Comparison of ENCODE assay signal across 2 cellular contexts in the genomic region with DNA sequence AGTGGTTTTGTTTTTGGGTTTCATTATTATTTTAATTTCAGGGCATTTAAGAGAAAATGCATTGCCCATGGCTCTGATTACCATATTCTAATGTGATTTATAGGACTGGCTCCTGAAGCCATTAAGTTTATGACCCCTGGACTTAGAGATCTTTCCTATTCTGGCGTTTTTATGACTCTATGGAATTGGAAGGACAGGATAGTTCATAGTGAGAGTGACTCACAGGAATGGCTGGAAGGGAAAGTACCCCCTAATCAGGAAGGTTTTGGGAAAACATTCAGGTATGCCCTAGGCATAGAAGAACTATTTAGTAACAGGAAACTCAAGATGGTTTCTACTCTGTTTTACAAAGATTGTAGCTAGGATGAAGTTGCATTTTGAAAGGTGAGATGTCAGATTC.
TF ChIP-seq lines count a peak whose summit lies in the region.

No MANE protein-coding gene starts in this region.

TF ChIP-seq in SK-N-SH, 30 proteins besides CTCF, POLR2A, EP300 and RAD21:
- TF ChIP-seq JUND (IDR thresholded peaks at IDR 0.05) (0 out of 2 replicates have a peak, but pooled peaks have one; percentile 29), FOSL2 (IDR thresholded peaks at IDR 0.05; ENCODE audit: borderline replicate concordance, low read depth) (0 out of 2 replicates have a peak, but pooled peaks have one; percentile 18), ELF1 (IDR thresholded peaks at IDR 0.05) (no peak), POLR2AphosphoS5 (IDR thresholded peaks at IDR 0.05; ENCODE audit: low read depth, low read length) (no peak)
- TF ChIP-seq, protein P1, sequence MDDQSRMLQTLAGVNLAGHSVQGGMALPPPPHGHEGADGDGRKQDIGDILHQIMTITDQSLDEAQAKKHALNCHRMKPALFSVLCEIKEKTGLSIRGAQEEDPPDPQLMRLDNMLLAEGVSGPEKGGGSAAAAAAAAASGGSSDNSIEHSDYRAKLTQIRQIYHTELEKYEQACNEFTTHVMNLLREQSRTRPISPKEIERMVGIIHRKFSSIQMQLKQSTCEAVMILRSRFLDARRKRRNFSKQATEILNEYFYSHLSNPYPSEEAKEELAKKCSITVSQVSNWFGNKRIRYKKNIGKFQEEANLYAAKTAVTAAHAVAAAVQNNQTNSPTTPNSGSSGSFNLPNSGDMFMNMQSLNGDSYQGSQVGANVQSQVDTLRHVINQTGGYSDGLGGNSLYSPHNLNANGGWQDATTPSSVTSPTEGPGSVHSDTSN (IDR thresholded peaks at IDR 0.05), result peak; percentile 10; the same call in 1 of the 2 replicates

TF ChIP-seq in SK-N-SH treated with all-trans-retinoic acid at 6 μM for 48 hours, 23 proteins besides CTCF, POLR2A, EP300 and RAD21:
- TF ChIP-seq ESRRG (CRISPR knock-in tag; IDR thresholded peaks at IDR 0.05), result no peak
- TF ChIP-seq ZNF565 (CRISPR knock-in tag; conservative IDR thresholded peaks at IDR 0.05; ENCODE audit: low read depth), result no peak
- TF ChIP-seq, protein P2, sequence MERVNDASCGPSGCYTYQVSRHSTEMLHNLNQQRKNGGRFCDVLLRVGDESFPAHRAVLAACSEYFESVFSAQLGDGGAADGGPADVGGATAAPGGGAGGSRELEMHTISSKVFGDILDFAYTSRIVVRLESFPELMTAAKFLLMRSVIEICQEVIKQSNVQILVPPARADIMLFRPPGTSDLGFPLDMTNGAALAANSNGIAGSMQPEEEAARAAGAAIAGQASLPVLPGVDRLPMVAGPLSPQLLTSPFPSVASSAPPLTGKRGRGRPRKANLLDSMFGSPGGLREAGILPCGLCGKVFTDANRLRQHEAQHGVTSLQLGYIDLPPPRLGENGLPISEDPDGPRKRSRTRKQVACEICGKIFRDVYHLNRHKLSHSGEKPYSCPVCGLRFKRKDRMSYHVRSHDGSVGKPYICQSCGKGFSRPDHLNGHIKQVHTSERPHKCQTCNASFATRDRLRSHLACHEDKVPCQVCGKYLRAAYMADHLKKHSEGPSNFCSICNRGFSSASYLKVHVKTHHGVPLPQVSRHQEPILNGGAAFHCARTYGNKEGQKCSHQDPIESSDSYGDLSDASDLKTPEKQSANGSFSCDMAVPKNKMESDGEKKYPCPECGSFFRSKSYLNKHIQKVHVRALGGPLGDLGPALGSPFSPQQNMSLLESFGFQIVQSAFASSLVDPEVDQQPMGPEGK (CRISPR knock-in tag; IDR thresholded peaks at IDR 0.05; ENCODE audit: borderline replicate concordance), result no peak
- TF ChIP-seq TOX (CRISPR knock-in tag; IDR thresholded peaks at IDR 0.05; ENCODE audit: borderline replicate concordance), result no peak
- TF ChIP-seq GLIS3 (CRISPR knock-in tag; IDR thresholded peaks at IDR 0.05), result no peak
- TF ChIP-seq, protein P3, sequence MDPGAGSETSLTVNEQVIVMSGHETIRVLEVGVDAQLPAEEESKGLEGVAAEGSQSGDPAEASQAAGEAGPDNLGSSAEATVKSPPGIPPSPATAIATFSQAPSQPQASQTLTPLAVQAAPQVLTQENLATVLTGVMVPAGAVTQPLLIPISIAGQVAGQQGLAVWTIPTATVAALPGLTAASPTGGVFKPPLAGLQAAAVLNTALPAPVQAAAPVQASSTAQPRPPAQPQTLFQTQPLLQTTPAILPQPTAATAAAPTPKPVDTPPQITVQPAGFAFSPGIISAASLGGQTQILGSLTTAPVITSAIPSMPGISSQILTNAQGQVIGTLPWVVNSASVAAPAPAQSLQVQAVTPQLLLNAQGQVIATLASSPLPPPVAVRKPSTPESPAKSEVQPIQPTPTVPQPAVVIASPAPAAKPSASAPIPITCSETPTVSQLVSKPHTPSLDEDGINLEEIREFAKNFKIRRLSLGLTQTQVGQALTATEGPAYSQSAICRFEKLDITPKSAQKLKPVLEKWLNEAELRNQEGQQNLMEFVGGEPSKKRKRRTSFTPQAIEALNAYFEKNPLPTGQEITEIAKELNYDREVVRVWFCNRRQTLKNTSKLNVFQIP (CRISPR knock-in tag; IDR thresholded peaks at IDR 0.05; ENCODE audit: borderline replicate concordance, low read depth), result no peak
